Comparison of ENCODE assay signal across 8 cellular contexts in genomic region chr16:57041182-57042156, GRCh38. TPM values are rescaled to one million over a fixed set of nuclear protein-coding genes. Genes with fewer than 3 reads are reported as not detected.
DNase-seq lines count a peak whose midpoint lies in the region; ATAC-seq and TF ChIP-seq lines count a peak whose summit lies in the region.

No MANE protein-coding gene starts in this region.

- no peak for ATAC-seq in DND-41 (ENCODE audit: insufficient read depth, low read depth)
- ATAC-seq in GM21723 (IDR thresholded peaks at IDR 0.05; ENCODE audit: unreplicated experiment) = peak; percentile 11
- ATAC-seq in gastroesophageal sphincter = no peak

- TF ChIP-seq CTCF in DND-41 (IDR thresholded peaks at IDR 0.05; ENCODE audit: borderline replicate concordance, extremely low read depth, low read length, poor library complexity, severe bottlenecking) = no peak
- TF ChIP-seq CTCF in gastroesophageal sphincter (IDR thresholded peaks at IDR 0.05) = no peak

- TF ChIP-seq POLR2A in Raji (IDR thresholded peaks at IDR 0.05; ENCODE audit: insufficient read depth, low read depth, low read length) (peak; percentile 42), gastroesophageal sphincter (IDR thresholded peaks at IDR 0.05) (no peak)

- no peaks in the 10 kb centered on the region for H4K20me1 ChIP-seq in DND-41 (ENCODE audit: insufficient read depth, low read length)

- H3K79me2 ChIP-seq in DND-41 (ENCODE audit: insufficient read depth, low read length) = no peaks in the 10 kb centered on the region

- no peak overlapping the region for H3K4me2 ChIP-seq in DND-41 (ENCODE audit: insufficient read depth, low read length)

- 0 out of 2 replicates have a peak, but pooled peaks cover 2% of the 10 kb centered on the region for H3K36me3 ChIP-seq in DND-41 (ENCODE audit: insufficient read depth, low read length)
- peaks cover 0 to 78% of the 10 kb centered on the region in 2 donors for H3K36me3 ChIP-seq in gastroesophageal sphincter

- no peak for TF ChIP-seq EP300 in gastroesophageal sphincter (IDR thresholded peaks at IDR 0.05)

- no peaks in the 10 kb centered on the region for H3K9me3 ChIP-seq in DND-41 (ENCODE audit: insufficient read depth, low read length, severe bottlenecking)
- H3K9me3 ChIP-seq in gastroesophageal sphincter = no peaks in the 10 kb centered on the region

- no peaks in the 10 kb centered on the region for H3K27me3 ChIP-seq in DND-41 (ENCODE audit: insufficient read depth, low read length, poor library complexity)
- H3K27me3 ChIP-seq in gastroesophageal sphincter = no peaks in the 10 kb centered on the region

- H3K4me3 ChIP-seq in DND-41 (ENCODE audit: low read depth in 1 of 2, low read length in 2 of 2) (no peak overlapping the region), gastroesophageal sphincter (no peak overlapping the region)

- DNase-seq in DND-41 = no peak
- DNase-seq in activated naive CD8-positive, alpha-beta T cell treated with anti-CD3 and anti-CD28 coated beads, Interleukin-2, amount 50 U/mL, for 16 hours (ENCODE audit: low read depth, low spot score) = peak; percentile 80
- DNase-seq in stimulated activated CD8-positive, alpha-beta memory T cell treated with anti-CD3 and anti-CD28 coated beads, Interleukin-15, amount 100 ng/mL, for 1 hour (ENCODE audit: low read depth) = peak; percentile 68
- DNase-seq in cerebellar cortex (ENCODE audit: low spot score) = no peak
- no peak for DNase-seq in HuH-7.5 (ENCODE audit: low spot score)

- no peak overlapping the region for H3K9ac ChIP-seq in DND-41 (ENCODE audit: low read depth, low read length)

- no peak overlapping the region for H2AFZ ChIP-seq in DND-41 (ENCODE audit: low read depth, low read length)

- H3K27ac ChIP-seq in DND-41 (ENCODE audit: low read length) (0 out of 2 replicates have a peak overlapping the region, but pooled peaks have one; percentile 1), gastroesophageal sphincter (no peak overlapping the region)

- H3K4me1 ChIP-seq in DND-41 (ENCODE audit: insufficient read depth, low read length) (peaks cover 43% of the 10 kb centered on the region), gastroesophageal sphincter (no peaks in the 10 kb centered on the region)

- WGBS in gastroesophageal sphincter (ENCODE audit: low coverage in 1 of 2), 2 donors = 88 to 100% methylated on average over 2 of the region's 12 CpGs

RNA-seq across cellular contexts. Expression of gene CPNE2, which starts 50.9 kb away (rescaled TPM):
- total RNA-seq in gastroesophageal sphincter = 10 to 100 TPM; 18.0 to 38.7 (median 27.8) TPM

RNA-seq across cellular contexts. Expression of gene NLRC5, which starts 52.1 kb away (rescaled TPM):
- total RNA-seq in gastroesophageal sphincter = 10 to 100 TPM; 11.1 to 39.7 (median 16.3) TPM

Comparison
In these comparisons a context has a peak if more than half of its experiments do, and no peak if none do; other contexts are left out.
1. DNase-seq: peak in activated naive CD8-positive, alpha-beta T cell treated with anti-CD3 and anti-CD28 coated beads, Interleukin-2, amount 50 U/mL, for 16 hours (single experiment) and stimulated activated CD8-positive, alpha-beta memory T cell treated with anti-CD3 and anti-CD28 coated beads, Interleukin-15, amount 100 ng/mL, for 1 hour (single experiment); none in DND-41 (single experiment), cerebellar cortex (single experiment) and HuH-7.5 (single experiment).